20 cellular contexts compared by ENCODE assay signal in genomic region chr11:67431346-67432249, GRCh38. TPM values are rescaled to one million over a fixed set of nuclear protein-coding genes. Genes with fewer than 3 reads are reported as not detected.
DNase-seq lines count a peak whose midpoint lies in the region; ATAC-seq, FAIRE-seq and TF ChIP-seq lines count a peak whose summit lies in the region.
"Had no signal": no experiment of that assay in that cellular context is flagged by ENCODE, and none has a peak within 500 bp of the region (broad histone marks: within the 10 kb centered on the region; RNA-seq: fewer than 3 reads in every experiment).

No MANE protein-coding gene starts in this region.

- no peak overlapping the region for H3K27ac ChIP-seq in astrocyte (ENCODE audit: low read depth, low read length)
- H3K27ac ChIP-seq in neural progenitor cell, result no peak overlapping the region
- no peak overlapping the region for H3K27ac ChIP-seq in aorta (ENCODE audit: low read depth in 1 of 2, low read length in 2 of 2)
- H3K27ac ChIP-seq: colonic mucosa, epithelial cell of prostate, left ventricle myocardium inferior, prostate gland, uterus, VCaP had no signal

- no peak for TF ChIP-seq CTCF in astrocyte (IDR thresholded peaks at IDR 0.05; ENCODE audit: insufficient read depth, low read depth, low read length)
- TF ChIP-seq CTCF in neural progenitor cell (IDR thresholded peaks at IDR 0.05), result no peak
- TF ChIP-seq CTCF in chondrocyte (IDR thresholded peaks at IDR 0.05), result no peak

- H3K27me3 ChIP-seq in NT2/D1 (ENCODE audit: insufficient read depth, insufficient read length) (no peaks in the 10 kb centered on the region), astrocyte (ENCODE audit: insufficient read depth, low read length) (no peaks in the 10 kb centered on the region), neural progenitor cell (no peaks in the 10 kb centered on the region), aorta (ENCODE audit: control insufficient read depth in 1 of 2, insufficient read depth in 2 of 2, low read length in 1 of 2) (no peaks in the 10 kb centered on the region)
- H3K27me3 ChIP-seq: colonic mucosa, uterus had no signal

- DNase-seq in activated CD4-positive, alpha-beta T cell treated with anti-CD3 and anti-CD28 coated beads, Interleukin-2, amount 10 ng/mL, durations not matched to agents 24 days and 14 days, result no peak
- DNase-seq in activated CD4-positive, alpha-beta T cell treated with anti-CD3 and anti-CD28 coated beads for 48 hours, result no peak
- no peak for DNase-seq in NT2/D1 (ENCODE audit: low read depth, low spot score)
- DNase-seq in astrocyte (ENCODE audit: low read depth), result no peak
- no peak for DNase-seq in neural progenitor cell (ENCODE audit: low spot score)
- no peak for DNase-seq in aorta
- DNase-seq in activated CD8-positive, alpha-beta memory T cell treated with anti-CD3 and anti-CD28 coated beads, Interleukin-2, amount 50 U/mL, for 4 hours, result no peak
- DNase-seq in chondrocyte (ENCODE audit: low spot score), result no peak
- DNase-seq: colonic mucosa; EL; left ventricle myocardium inferior; NCI-H748 treated with DMSO at 0.1 percent for 48 hours; stimulated activated naive CD4-positive, alpha-beta T cell; uterus had no signal

- no peak for FAIRE-seq in astrocyte (lab: Jason Lieb, UNC)
- FAIRE-seq: A204.1, frontal cortex had no signal

- H2AFZ ChIP-seq in astrocyte (ENCODE audit: low read depth, low read length) (no peak overlapping the region), neural progenitor cell (replicated peaks) (no peak overlapping the region)

- H3K36me3 ChIP-seq in NT2/D1 (ENCODE audit: insufficient read depth, insufficient read length, low read length), result peaks cover 74% of the 10 kb centered on the region
- H3K36me3 ChIP-seq in astrocyte (ENCODE audit: insufficient read depth, low read length), result peaks cover 8% of the 10 kb centered on the region
- no peaks in the 10 kb centered on the region for H3K36me3 ChIP-seq in neural progenitor cell
- H3K36me3 ChIP-seq in aorta (ENCODE audit: control insufficient read depth in 1 of 2, insufficient read depth in 2 of 2, low read length in 1 of 2), result peaks cover 0 to 2% of the 10 kb centered on the region in 2 donors
- H3K36me3 ChIP-seq: uterus had no signal

- H3K36me3 Mint-ChIP-seq in activated CD4-positive, alpha-beta T cell treated with anti-CD3 and anti-CD28 coated beads, Interleukin-2, amount 10 ng/mL, durations not matched to agents 24 days and 14 days (ENCODE audit: low read depth), result peaks cover 37% of the 10 kb centered on the region
- peaks cover 8% of the 10 kb centered on the region for H3K36me3 Mint-ChIP-seq in astrocyte (ENCODE audit: low read depth, unreplicated experiment)
- H3K36me3 Mint-ChIP-seq in neural progenitor cell, result peaks cover 11% of the 10 kb centered on the region
- peaks cover 2% of the 10 kb centered on the region for H3K36me3 Mint-ChIP-seq in chondrocyte (ENCODE audit: low read depth)

- 89 to 90% methylated on average over 24 of the region's 24 CpGs for WGBS in aorta, 2 donors

- H3K27ac Mint-ChIP-seq in activated CD4-positive, alpha-beta T cell treated with anti-CD3 and anti-CD28 coated beads, Interleukin-2, amount 10 ng/mL, durations not matched to agents 24 days and 14 days, result peak overlapping the region; percentile 51
- H3K27ac Mint-ChIP-seq in astrocyte (ENCODE audit: unreplicated experiment) (peak overlapping the region; percentile 15), neural progenitor cell (peak overlapping the region; percentile 2), chondrocyte (ENCODE audit: unreplicated experiment) (no peak overlapping the region)

- intact Hi-C loops in activated CD4-positive, alpha-beta T cell treated with anti-CD3 and anti-CD28 coated beads, Interleukin-2, amount 10 ng/mL, durations not matched to agents 24 days and 14 days (cut with micrococcal nuclease), result no loop called here
- intact Hi-C loops in aorta (cut with DNase I), result no loop called here

- no peaks in the 10 kb centered on the region for H3K9me3 Mint-ChIP-seq in activated CD4-positive, alpha-beta T cell treated with anti-CD3 and anti-CD28 coated beads, Interleukin-2, amount 10 ng/mL, durations not matched to agents 24 days and 14 days
- H3K9me3 Mint-ChIP-seq in astrocyte (ENCODE audit: unreplicated experiment), result no peaks in the 10 kb centered on the region
- no peaks in the 10 kb centered on the region for H3K9me3 Mint-ChIP-seq in neural progenitor cell
- no peaks in the 10 kb centered on the region for H3K9me3 Mint-ChIP-seq in chondrocyte (ENCODE audit: low read depth)

- H3K9me3 ChIP-seq in NT2/D1 (ENCODE audit: insufficient read depth, low read length) (no peaks in the 10 kb centered on the region), astrocyte (ENCODE audit: insufficient read depth, low read depth, low read length) (no peaks in the 10 kb centered on the region), neural progenitor cell (ENCODE audit: low read depth) (no peaks in the 10 kb centered on the region), aorta (ENCODE audit: control insufficient read depth, low read length) (no peaks in the 10 kb centered on the region)
- H3K9me3 ChIP-seq: colonic mucosa, left ventricle myocardium inferior, prostate gland, uterus had no signal

- ATAC-seq in aorta (ENCODE audit: low FRiP score), result no peak
- ATAC-seq: Panc1 had no signal

- H3F3A ChIP-seq in neural progenitor cell (ENCODE audit: low read depth), result peaks cover 7% of the 10 kb centered on the region

- peaks cover 35% of the 10 kb centered on the region for H3K4me1 ChIP-seq in NT2/D1 (ENCODE audit: insufficient read depth, insufficient read length)
- peaks cover 19% of the 10 kb centered on the region for H3K4me1 ChIP-seq in astrocyte (ENCODE audit: insufficient read depth, low read length)
- H3K4me1 ChIP-seq in neural progenitor cell, result peaks cover 9% of the 10 kb centered on the region
- H3K4me1 ChIP-seq in aorta (ENCODE audit: control insufficient read depth in 1 of 2, insufficient read depth in 2 of 2, low read length in 2 of 2), result no peaks in the 10 kb centered on the region

- H3K4me1 Mint-ChIP-seq in activated CD4-positive, alpha-beta T cell treated with anti-CD3 and anti-CD28 coated beads, Interleukin-2, amount 10 ng/mL, durations not matched to agents 24 days and 14 days, result peaks cover 30% of the 10 kb centered on the region
- H3K4me1 Mint-ChIP-seq in astrocyte (ENCODE audit: low read depth, unreplicated experiment) (peaks cover 2% of the 10 kb centered on the region), neural progenitor cell (peaks cover 12% of the 10 kb centered on the region), chondrocyte (ENCODE audit: low read depth) (peaks cover 20% of the 10 kb centered on the region)

- H3K4me3 Mint-ChIP-seq in activated CD4-positive, alpha-beta T cell treated with anti-CD3 and anti-CD28 coated beads, Interleukin-2, amount 10 ng/mL, durations not matched to agents 24 days and 14 days, result peak overlapping the region; percentile 26
- H3K4me3 Mint-ChIP-seq in astrocyte (ENCODE audit: unreplicated experiment) (peak overlapping the region; percentile 45), neural progenitor cell (peak overlapping the region; percentile 41), chondrocyte (ENCODE audit: unreplicated experiment) (no peak overlapping the region)

- H3K4me2 ChIP-seq in astrocyte (ENCODE audit: low read length), result no peak overlapping the region
- H3K4me2 ChIP-seq in neural progenitor cell, result no peak overlapping the region

- peak overlapping the region; percentile 46 for H3K9ac ChIP-seq in NT2/D1 (ENCODE audit: insufficient read length, low read depth)
- H3K9ac ChIP-seq in astrocyte (ENCODE audit: low read length), result no peak overlapping the region
- no peak overlapping the region for H3K9ac ChIP-seq in neural progenitor cell

- peaks cover 3% of the 10 kb centered on the region for H4K20me1 ChIP-seq in astrocyte (ENCODE audit: insufficient read depth, low read length)
- no peaks in the 10 kb centered on the region for H4K20me1 ChIP-seq in neural progenitor cell (ENCODE audit: low read depth)

- no peaks in the 10 kb centered on the region for H3K27me3 Mint-ChIP-seq in activated CD4-positive, alpha-beta T cell treated with anti-CD3 and anti-CD28 coated beads, Interleukin-2, amount 10 ng/mL, durations not matched to agents 24 days and 14 days
- H3K27me3 Mint-ChIP-seq in astrocyte (ENCODE audit: low read depth, unreplicated experiment), result no peaks in the 10 kb centered on the region
- H3K27me3 Mint-ChIP-seq in neural progenitor cell (ENCODE audit: insufficient read depth, low read depth), result peaks cover 4% of the 10 kb centered on the region
- no peaks in the 10 kb centered on the region for H3K27me3 Mint-ChIP-seq in chondrocyte (ENCODE audit: low read depth)

- H3K4me3 ChIP-seq in NT2/D1 (ENCODE audit: insufficient read length, low read depth), result no peak overlapping the region
- H3K4me3 ChIP-seq in astrocyte (ENCODE audit: insufficient read depth, low read depth, low read length), result no peak overlapping the region
- no peak overlapping the region for H3K4me3 ChIP-seq in neural progenitor cell
- H3K4me3 ChIP-seq in aorta (ENCODE audit: low read length in 2 of 2), result no peak overlapping the region
- H3K4me3 ChIP-seq: colonic mucosa, left ventricle myocardium inferior, prostate gland, uterus had no signal

- H3K79me2 ChIP-seq in astrocyte (ENCODE audit: insufficient read depth, low read length) (peaks cover 26% of the 10 kb centered on the region), neural progenitor cell (ENCODE audit: low read depth) (peaks cover 12% of the 10 kb centered on the region)

RNA-seq across cellular contexts. Expression of gene RPS6KB2, which starts 3.3 kb away (rescaled TPM):
- 79.3 and 83.1 TPM in 2 replicates for total RNA-seq in activated CD4-positive, alpha-beta T cell treated with anti-CD3 and anti-CD28 coated beads, Interleukin-2, amount 10 ng/mL, durations not matched to agents 24 days and 14 days
- total RNA-seq in astrocyte, result 52.9 and 57.0 TPM in 2 replicates
- total RNA-seq in neural progenitor cell (ENCODE audit: low replicate concordance), result 23.7 and 51.3 TPM in 2 replicates
- 10 to 100 TPM; 30.8 to 37.7 TPM for total RNA-seq in aorta
- polyA plus RNA-seq in aorta, result 10 to 100 TPM; 38.2 to 84.8 TPM
- 40.3 to 44.2 TPM (median 42.3 TPM) in 3 replicates for total RNA-seq in chondrocyte

RNA-seq across cellular contexts. Expression of gene PTPRCAP, which starts 5.9 kb away (rescaled TPM):
- total RNA-seq in activated CD4-positive, alpha-beta T cell treated with anti-CD3 and anti-CD28 coated beads, Interleukin-2, amount 10 ng/mL, durations not matched to agents 24 days and 14 days, result 85.1 and 90.3 TPM in 2 replicates
- total RNA-seq in astrocyte (1.7 and 2.3 TPM in 2 replicates), neural progenitor cell (ENCODE audit: low replicate concordance) (1.1 TPM in 1 of 2 replicates, not detected in the other), aorta (1 to 10 TPM; 2.9 to 4.8 TPM), chondrocyte (0.47 to 0.95 TPM (median 0.73 TPM) in 3 replicates)
- polyA plus RNA-seq in aorta, result 10 to 100 TPM in 1 of 2 donors, 1 to 10 TPM in 1; 2.0 to 13.8 TPM
- total RNA-seq: frontal cortex had no signal

RNA-seq across cellular contexts. Expression of gene CORO1B, which starts 11.7 kb away (rescaled TPM):
- 251 and 259 TPM in 2 replicates for total RNA-seq in activated CD4-positive, alpha-beta T cell treated with anti-CD3 and anti-CD28 coated beads, Interleukin-2, amount 10 ng/mL, durations not matched to agents 24 days and 14 days
- total RNA-seq in astrocyte (102 and 124 TPM in 2 replicates), neural progenitor cell (ENCODE audit: low replicate concordance) (25.5 and 68.4 TPM in 2 replicates), aorta (10 to 100 TPM; 77.6 to 79.6 TPM), chondrocyte (74.7 to 80.9 TPM (median 80.1 TPM) in 3 replicates)
- 10 to 100 TPM; 45.7 to 96.7 TPM for polyA plus RNA-seq in aorta

RNA-seq across cellular contexts. Expression of gene CARNS1, which starts 16.1 kb away (rescaled TPM):
- total RNA-seq in activated CD4-positive, alpha-beta T cell treated with anti-CD3 and anti-CD28 coated beads, Interleukin-2, amount 10 ng/mL, durations not matched to agents 24 days and 14 days, result 0.77 and 0.83 TPM in 2 replicates
- total RNA-seq in astrocyte (0.10 and 0.23 TPM in 2 replicates), neural progenitor cell (ENCODE audit: low replicate concordance) (0.22 and 0.52 TPM in 2 replicates), aorta (1 to 10 TPM; 7.0 to 9.3 TPM), chondrocyte (0.36 to 1.8 TPM (median 1.8 TPM) in 3 replicates)
- 1 to 10 TPM in 1 of 2 donors, under 1 TPM in 1; 0.38 to 8.1 TPM for polyA plus RNA-seq in aorta

RNA-seq across cellular contexts. Expression of gene GPR152, which starts 20.9 kb away (rescaled TPM):
- total RNA-seq in activated CD4-positive, alpha-beta T cell treated with anti-CD3 and anti-CD28 coated beads, Interleukin-2, amount 10 ng/mL, durations not matched to agents 24 days and 14 days, result not detected in 2 replicates
- not detected in 2 replicates for total RNA-seq in astrocyte
- total RNA-seq in neural progenitor cell (ENCODE audit: low replicate concordance), result not detected in 2 replicates
- total RNA-seq in aorta, result not detected
- not detected for polyA plus RNA-seq in aorta
- not detected in 3 replicates for total RNA-seq in chondrocyte
- total RNA-seq: colonic mucosa, frontal cortex, left ventricle myocardium inferior, prostate gland, uterus had no signal

Comparison
In these comparisons a context has a peak if more than half of its experiments do, and no peak if none do; other contexts are left out.
1. RNA of gene PTPRCAP, which starts 5.9 kb away (total RNA-seq): 85.1 to 90.3 TPM in activated CD4-positive, alpha-beta T cell treated with anti-CD3 and anti-CD28 coated beads, Interleukin-2, amount 10 ng/mL, durations not matched to agents 24 days and 14 days; 2.9 to 4.8 TPM in aorta, 1.7 to 2.3 TPM in astrocyte, 0.47 to 0.95 TPM in chondrocyte and 1.1 TPM in neural progenitor cell; every median in the first group is over 10 times any median in the second.